Comparison of ENCODE assay signal across 1 cellular context in the genomic region with DNA sequence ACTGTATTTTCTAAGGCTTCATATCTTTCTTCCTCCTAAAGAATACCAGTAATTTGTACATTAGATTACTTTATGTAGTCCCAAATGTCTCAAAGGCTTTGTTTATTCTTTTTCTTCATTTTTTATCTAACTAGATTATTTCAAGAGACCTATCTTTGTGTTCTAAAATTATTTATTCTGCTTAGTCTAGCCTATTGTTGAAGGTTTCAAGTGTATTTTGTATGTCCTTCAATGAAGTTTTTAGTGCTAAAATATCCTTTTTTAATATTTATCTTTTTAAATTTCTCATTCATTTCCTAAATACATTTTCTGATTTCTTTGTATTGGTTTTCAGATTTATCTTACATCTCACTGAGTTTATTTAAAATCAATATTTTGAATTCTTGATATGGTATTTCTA.
A peak's percentile ranks its signal among the peaks of the same experiment; 100 is the strongest.
TF ChIP-seq lines count a peak whose summit lies in the region.

No MANE protein-coding gene starts in this region.

TF ChIP-seq in K562, 482 proteins besides CTCF, POLR2A, EP300 and RAD21 (continued from another document):
- TF ChIP-seq, protein P1, sequence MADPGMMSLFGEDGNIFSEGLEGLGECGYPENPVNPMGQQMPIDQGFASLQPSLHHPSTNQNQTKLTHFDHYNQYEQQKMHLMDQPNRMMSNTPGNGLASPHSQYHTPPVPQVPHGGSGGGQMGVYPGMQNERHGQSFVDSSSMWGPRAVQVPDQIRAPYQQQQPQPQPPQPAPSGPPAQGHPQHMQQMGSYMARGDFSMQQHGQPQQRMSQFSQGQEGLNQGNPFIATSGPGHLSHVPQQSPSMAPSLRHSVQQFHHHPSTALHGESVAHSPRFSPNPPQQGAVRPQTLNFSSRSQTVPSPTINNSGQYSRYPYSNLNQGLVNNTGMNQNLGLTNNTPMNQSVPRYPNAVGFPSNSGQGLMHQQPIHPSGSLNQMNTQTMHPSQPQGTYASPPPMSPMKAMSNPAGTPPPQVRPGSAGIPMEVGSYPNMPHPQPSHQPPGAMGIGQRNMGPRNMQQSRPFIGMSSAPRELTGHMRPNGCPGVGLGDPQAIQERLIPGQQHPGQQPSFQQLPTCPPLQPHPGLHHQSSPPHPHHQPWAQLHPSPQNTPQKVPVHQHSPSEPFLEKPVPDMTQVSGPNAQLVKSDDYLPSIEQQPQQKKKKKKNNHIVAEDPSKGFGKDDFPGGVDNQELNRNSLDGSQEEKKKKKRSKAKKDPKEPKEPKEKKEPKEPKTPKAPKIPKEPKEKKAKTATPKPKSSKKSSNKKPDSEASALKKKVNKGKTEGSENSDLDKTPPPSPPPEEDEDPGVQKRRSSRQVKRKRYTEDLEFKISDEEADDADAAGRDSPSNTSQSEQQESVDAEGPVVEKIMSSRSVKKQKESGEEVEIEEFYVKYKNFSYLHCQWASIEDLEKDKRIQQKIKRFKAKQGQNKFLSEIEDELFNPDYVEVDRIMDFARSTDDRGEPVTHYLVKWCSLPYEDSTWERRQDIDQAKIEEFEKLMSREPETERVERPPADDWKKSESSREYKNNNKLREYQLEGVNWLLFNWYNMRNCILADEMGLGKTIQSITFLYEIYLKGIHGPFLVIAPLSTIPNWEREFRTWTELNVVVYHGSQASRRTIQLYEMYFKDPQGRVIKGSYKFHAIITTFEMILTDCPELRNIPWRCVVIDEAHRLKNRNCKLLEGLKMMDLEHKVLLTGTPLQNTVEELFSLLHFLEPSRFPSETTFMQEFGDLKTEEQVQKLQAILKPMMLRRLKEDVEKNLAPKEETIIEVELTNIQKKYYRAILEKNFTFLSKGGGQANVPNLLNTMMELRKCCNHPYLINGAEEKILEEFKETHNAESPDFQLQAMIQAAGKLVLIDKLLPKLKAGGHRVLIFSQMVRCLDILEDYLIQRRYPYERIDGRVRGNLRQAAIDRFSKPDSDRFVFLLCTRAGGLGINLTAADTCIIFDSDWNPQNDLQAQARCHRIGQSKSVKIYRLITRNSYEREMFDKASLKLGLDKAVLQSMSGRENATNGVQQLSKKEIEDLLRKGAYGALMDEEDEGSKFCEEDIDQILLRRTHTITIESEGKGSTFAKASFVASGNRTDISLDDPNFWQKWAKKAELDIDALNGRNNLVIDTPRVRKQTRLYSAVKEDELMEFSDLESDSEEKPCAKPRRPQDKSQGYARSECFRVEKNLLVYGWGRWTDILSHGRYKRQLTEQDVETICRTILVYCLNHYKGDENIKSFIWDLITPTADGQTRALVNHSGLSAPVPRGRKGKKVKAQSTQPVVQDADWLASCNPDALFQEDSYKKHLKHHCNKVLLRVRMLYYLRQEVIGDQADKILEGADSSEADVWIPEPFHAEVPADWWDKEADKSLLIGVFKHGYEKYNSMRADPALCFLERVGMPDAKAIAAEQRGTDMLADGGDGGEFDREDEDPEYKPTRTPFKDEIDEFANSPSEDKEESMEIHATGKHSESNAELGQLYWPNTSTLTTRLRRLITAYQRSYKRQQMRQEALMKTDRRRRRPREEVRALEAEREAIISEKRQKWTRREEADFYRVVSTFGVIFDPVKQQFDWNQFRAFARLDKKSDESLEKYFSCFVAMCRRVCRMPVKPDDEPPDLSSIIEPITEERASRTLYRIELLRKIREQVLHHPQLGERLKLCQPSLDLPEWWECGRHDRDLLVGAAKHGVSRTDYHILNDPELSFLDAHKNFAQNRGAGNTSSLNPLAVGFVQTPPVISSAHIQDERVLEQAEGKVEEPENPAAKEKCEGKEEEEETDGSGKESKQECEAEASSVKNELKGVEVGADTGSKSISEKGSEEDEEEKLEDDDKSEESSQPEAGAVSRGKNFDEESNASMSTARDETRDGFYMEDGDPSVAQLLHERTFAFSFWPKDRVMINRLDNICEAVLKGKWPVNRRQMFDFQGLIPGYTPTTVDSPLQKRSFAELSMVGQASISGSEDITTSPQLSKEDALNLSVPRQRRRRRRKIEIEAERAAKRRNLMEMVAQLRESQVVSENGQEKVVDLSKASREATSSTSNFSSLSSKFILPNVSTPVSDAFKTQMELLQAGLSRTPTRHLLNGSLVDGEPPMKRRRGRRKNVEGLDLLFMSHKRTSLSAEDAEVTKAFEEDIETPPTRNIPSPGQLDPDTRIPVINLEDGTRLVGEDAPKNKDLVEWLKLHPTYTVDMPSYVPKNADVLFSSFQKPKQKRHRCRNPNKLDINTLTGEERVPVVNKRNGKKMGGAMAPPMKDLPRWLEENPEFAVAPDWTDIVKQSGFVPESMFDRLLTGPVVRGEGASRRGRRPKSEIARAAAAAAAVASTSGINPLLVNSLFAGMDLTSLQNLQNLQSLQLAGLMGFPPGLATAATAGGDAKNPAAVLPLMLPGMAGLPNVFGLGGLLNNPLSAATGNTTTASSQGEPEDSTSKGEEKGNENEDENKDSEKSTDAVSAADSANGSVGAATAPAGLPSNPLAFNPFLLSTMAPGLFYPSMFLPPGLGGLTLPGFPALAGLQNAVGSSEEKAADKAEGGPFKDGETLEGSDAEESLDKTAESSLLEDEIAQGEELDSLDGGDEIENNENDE (IDR thresholded peaks at IDR 0.05; ENCODE audit: low read depth, low read length) = no peak
- TF ChIP-seq TRIM24 (IDR thresholded peaks at IDR 0.05) (0 out of 4 replicates have a peak, but pooled peaks of 1 of the 2 experiments have one; percentile 17), HNRNPH1 (optimal IDR thresholded peaks at IDR 0.05; ENCODE audit: low read depth, low read length) (no peak)
- TF ChIP-seq, protein P2, sequence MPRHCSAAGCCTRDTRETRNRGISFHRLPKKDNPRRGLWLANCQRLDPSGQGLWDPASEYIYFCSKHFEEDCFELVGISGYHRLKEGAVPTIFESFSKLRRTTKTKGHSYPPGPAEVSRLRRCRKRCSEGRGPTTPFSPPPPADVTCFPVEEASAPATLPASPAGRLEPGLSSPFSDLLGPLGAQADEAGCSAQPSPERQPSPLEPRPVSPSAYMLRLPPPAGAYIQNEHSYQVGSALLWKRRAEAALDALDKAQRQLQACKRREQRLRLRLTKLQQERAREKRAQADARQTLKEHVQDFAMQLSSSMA (CRISPR knock-in tag; IDR thresholded peaks at IDR 0.05) = no peak
- TF ChIP-seq, protein P3, sequence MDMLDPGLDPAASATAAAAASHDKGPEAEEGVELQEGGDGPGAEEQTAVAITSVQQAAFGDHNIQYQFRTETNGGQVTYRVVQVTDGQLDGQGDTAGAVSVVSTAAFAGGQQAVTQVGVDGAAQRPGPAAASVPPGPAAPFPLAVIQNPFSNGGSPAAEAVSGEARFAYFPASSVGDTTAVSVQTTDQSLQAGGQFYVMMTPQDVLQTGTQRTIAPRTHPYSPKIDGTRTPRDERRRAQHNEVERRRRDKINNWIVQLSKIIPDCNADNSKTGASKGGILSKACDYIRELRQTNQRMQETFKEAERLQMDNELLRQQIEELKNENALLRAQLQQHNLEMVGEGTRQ (CRISPR knock-in tag; IDR thresholded peaks at IDR 0.05) = no peak
